Comparison of ENCODE assay signal across 9 cellular contexts in the genomic region with DNA sequence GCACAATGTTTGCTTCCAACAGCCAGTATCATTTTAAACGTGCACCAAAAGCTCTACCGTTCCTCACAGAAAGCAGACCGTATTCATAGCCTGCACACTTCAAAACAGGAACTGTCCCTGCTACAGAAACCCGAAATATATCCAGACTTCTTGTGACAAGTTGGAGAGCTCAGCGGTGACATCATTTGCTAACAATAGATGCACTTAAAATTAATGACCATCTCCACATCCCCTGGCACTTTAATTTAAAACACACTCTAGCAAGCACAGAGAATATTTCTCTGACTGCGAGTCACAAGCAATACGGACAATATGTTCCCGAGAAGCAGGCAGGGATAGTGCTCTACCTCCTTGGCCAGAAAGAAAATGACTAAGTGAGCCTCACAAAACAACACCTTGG. TPM values are rescaled to one million over a fixed set of nuclear protein-coding genes. Genes with fewer than 3 reads are reported as not detected.
A peak's percentile ranks its signal among the peaks of the same experiment; 100 is the strongest.
DNase-seq lines count a peak whose midpoint lies in the region; ATAC-seq and TF ChIP-seq lines count a peak whose summit lies in the region.
"Had no signal": no experiment of that assay in that cellular context is flagged by ENCODE, and none has a peak within 500 bp of the region (broad histone marks: within the 10 kb centered on the region; RNA-seq: fewer than 3 reads in every experiment).

No MANE protein-coding gene starts in this region.

- H3K4me3 ChIP-seq in GM06990 (replicated peaks; ENCODE audit: low read depth, low read length) = peak overlapping the region; percentile 16; the same call in 1 of the 2 replicates

- no peaks in the 10 kb centered on the region for H3K36me3 ChIP-seq in GM06990 (ENCODE audit: control insufficient read depth, insufficient read depth, low read length)

- no peak for DNase-seq in GM06990 (ENCODE audit: extremely low read depth, insufficient read length)
- DNase-seq in M059J (ENCODE audit: low read depth) = peak; percentile 52
- DNase-seq in memory B cell (ENCODE audit: low spot score in 2 of 2) = no peak
- DNase-seq in mesothelial cell of epicardium (ENCODE audit: low spot score in 2 of 2, unreplicated experiment in 2 of 2) = no peak
- DNase-seq in stimulated activated CD8-positive, alpha-beta memory T cell treated with anti-CD3 and anti-CD28 coated beads, Interleukin-4, amount 100 ng/mL, for 48 hours = no peak
- no peak for DNase-seq in NCI-H187 (lab: John Stamatoyannopoulos, UW)

- H3K27me3 Mint-ChIP-seq in activated T-helper 17 cell treated with anti-CD3 and anti-CD28 coated beads, Interleukin-2, amount 50 U/mL, for 72 hours = no peaks in the 10 kb centered on the region
- H3K27me3 Mint-ChIP-seq in memory B cell = no peaks in the 10 kb centered on the region
- no peaks in the 10 kb centered on the region for H3K27me3 Mint-ChIP-seq in mesothelial cell of epicardium (ENCODE audit: low read depth)

- peaks cover 8% of the 10 kb centered on the region for H3K4me1 Mint-ChIP-seq in activated T-helper 17 cell treated with anti-CD3 and anti-CD28 coated beads, Interleukin-2, amount 50 U/mL, for 72 hours
- H3K4me1 Mint-ChIP-seq in memory B cell = peaks cover 10% of the 10 kb centered on the region
- peaks cover 19% of the 10 kb centered on the region for H3K4me1 Mint-ChIP-seq in mesothelial cell of epicardium

- no peaks in the 10 kb centered on the region for H3K27me3 ChIP-seq in GM06990 (replicated peaks; ENCODE audit: control insufficient read depth, insufficient read depth, low read length)

- H3K9me3 Mint-ChIP-seq in activated T-helper 17 cell treated with anti-CD3 and anti-CD28 coated beads, Interleukin-2, amount 50 U/mL, for 72 hours = no peaks in the 10 kb centered on the region
- H3K9me3 Mint-ChIP-seq in memory B cell (no peaks in the 10 kb centered on the region), mesothelial cell of epicardium (peaks cover 11% of the 10 kb centered on the region)

- TF ChIP-seq CTCF in GM06990 (IDR thresholded peaks at IDR 0.05; ENCODE audit: insufficient read depth, low read length, poor library complexity, severe bottlenecking) (no peak), mesothelial cell of epicardium (IDR thresholded peaks at IDR 0.05; ENCODE audit: unreplicated experiment) (no peak)

- peak overlapping the region; percentile 20 for H3K27ac Mint-ChIP-seq in activated T-helper 17 cell treated with anti-CD3 and anti-CD28 coated beads, Interleukin-2, amount 50 U/mL, for 72 hours
- H3K27ac Mint-ChIP-seq in memory B cell = no peak overlapping the region
- H3K27ac Mint-ChIP-seq in mesothelial cell of epicardium = no peak overlapping the region

- H3K36me3 Mint-ChIP-seq in activated T-helper 17 cell treated with anti-CD3 and anti-CD28 coated beads, Interleukin-2, amount 50 U/mL, for 72 hours (ENCODE audit: low read depth) = no peaks in the 10 kb centered on the region
- H3K36me3 Mint-ChIP-seq in memory B cell (no peaks in the 10 kb centered on the region), mesothelial cell of epicardium (peaks cover 1% of the 10 kb centered on the region)

- peak; percentile 71 for ATAC-seq in activated T-helper 17 cell treated with anti-CD3 and anti-CD28 coated beads, Interleukin-2, amount 50 U/mL, for 72 hours (replicated peaks)
- ATAC-seq in memory B cell (ENCODE audit: low read depth) (peak; percentile 82), GM21447 (IDR thresholded peaks at IDR 0.05; ENCODE audit: unreplicated experiment) (no peak)

- H3K4me3 Mint-ChIP-seq in activated T-helper 17 cell treated with anti-CD3 and anti-CD28 coated beads, Interleukin-2, amount 50 U/mL, for 72 hours = peak overlapping the region; percentile 56
- H3K4me3 Mint-ChIP-seq in memory B cell (peak overlapping the region; percentile 54), mesothelial cell of epicardium (no peak overlapping the region)

RNA-seq across cellular contexts. Expression of a gene that starts 2.5 kb away (rescaled TPM):
- not detected in 2 replicates for total RNA-seq in M059J (2014; rRNA removed; shearing (Covaris generic))
- total RNA-seq in activated T-helper 17 cell treated with anti-CD3 and anti-CD28 coated beads, Interleukin-2, amount 50 U/mL, for 72 hours = under 1 TPM in 1 of 2 donors, not detected in 1; 0.13 TPM
- not detected in 3 replicates for total RNA-seq in mesothelial cell of epicardium
- total RNA-seq: HT1080 had no signal
